In genomic region chr2:224970311-224970710, GRCh38 we compare ENCODE assay signal across 12 cellular contexts.
DNase-seq lines count a peak whose midpoint lies in the region; ATAC-seq and TF ChIP-seq lines count a peak whose summit lies in the region.
"Had no signal": no experiment of that assay in that cellular context is flagged by ENCODE, and none has a peak within 500 bp of the region (broad histone marks: within the 10 kb centered on the region; RNA-seq: fewer than 3 reads in every experiment).

No MANE protein-coding gene starts in this region.

- H3K27ac ChIP-seq in heart left ventricle: no peak overlapping the region
- H3K27ac ChIP-seq: gastroesophageal sphincter had no signal

- 66 to 70% (median 67%) methylated on average over 5 of the region's 5 CpGs for WGBS in heart left ventricle, 4 donors

- H3K36me3 Mint-ChIP-seq in naive B cell: no peaks in the 10 kb centered on the region

- no peaks in the 10 kb centered on the region for H3K9me3 Mint-ChIP-seq in naive B cell

- no peak overlapping the region for H3K4me3 ChIP-seq in heart left ventricle
- H3K4me3 ChIP-seq: gastroesophageal sphincter, lung had no signal

- peak; percentile 46 for ATAC-seq in GM18498 (IDR thresholded peaks at IDR 0.05; ENCODE audit: unreplicated experiment)
- peak; percentile 32 for ATAC-seq in GM21367 (IDR thresholded peaks at IDR 0.05; ENCODE audit: unreplicated experiment)
- peak; percentile 29 for ATAC-seq in HG03565 (IDR thresholded peaks at IDR 0.05; ENCODE audit: unreplicated experiment)
- peak in 1 of 2 donors; percentile 37 for ATAC-seq in naive B cell (ENCODE audit: low read depth in 2 of 2)
- ATAC-seq in heart left ventricle: no peak
- ATAC-seq: gastroesophageal sphincter had no signal

- peaks cover 45 to 57% (median 47%) of the 10 kb centered on the region in 3 donors for H3K4me1 Mint-ChIP-seq in naive B cell

- TF ChIP-seq CTCF in heart left ventricle (IDR thresholded peaks at IDR 0.05): no peak

- TF ChIP-seq POLR2A in heart left ventricle (IDR thresholded peaks at IDR 0.05): no peak

- H3K4me1 ChIP-seq in heart left ventricle: peaks cover 0 to 25% (median 0%) of the 10 kb centered on the region in 12 donors

- peak overlapping the region; percentile 9 to 97 (median 88) for H3K27ac Mint-ChIP-seq in naive B cell

- intact Hi-C loops in heart left ventricle (cut with DNase I): no loop called here

- H3K36me3 ChIP-seq in heart left ventricle: no peaks in the 10 kb centered on the region
- H3K36me3 ChIP-seq: gastroesophageal sphincter had no signal

- no peaks in the 10 kb centered on the region for H3K27me3 Mint-ChIP-seq in naive B cell

- peak overlapping the region in 6 of 8 donors; percentile 36 to 71 (median 52) for H3K4me3 Mint-ChIP-seq in naive B cell

- H3K27me3 ChIP-seq in heart left ventricle: no peaks in the 10 kb centered on the region
- H3K27me3 ChIP-seq: gastroesophageal sphincter had no signal

- DNase-seq in naive B cell: no peak
- no peak for DNase-seq in heart left ventricle
- DNase-seq in iPS-NIHi11 (ENCODE audit: low spot score): no peak
- no peak for DNase-seq in kidney glomerular epithelial cell (lab: John Stamatoyannopoulos, UW)
- no peak for DNase-seq in stimulated activated naive CD4-positive, alpha-beta T cell treated with Interleukin-2 at 50 U/mL for 16 hours (lab: John Stamatoyannopoulos, UW)
- DNase-seq: DMS153, NCI-H524 treated with DMSO at 0.1 percent for 48 hours had no signal

- no peaks in the 10 kb centered on the region for H3K9me3 ChIP-seq in heart left ventricle
- H3K9me3 ChIP-seq: gastroesophageal sphincter had no signal

Comparison
In these comparisons a context has a peak if more than half of its experiments do, and no peak if none do; other contexts are left out.
1. ATAC-seq: peak in GM18498 (single experiment), GM21367 (single experiment) and HG03565 (single experiment); none in heart left ventricle (0 of 4).